In the genomic region with DNA sequence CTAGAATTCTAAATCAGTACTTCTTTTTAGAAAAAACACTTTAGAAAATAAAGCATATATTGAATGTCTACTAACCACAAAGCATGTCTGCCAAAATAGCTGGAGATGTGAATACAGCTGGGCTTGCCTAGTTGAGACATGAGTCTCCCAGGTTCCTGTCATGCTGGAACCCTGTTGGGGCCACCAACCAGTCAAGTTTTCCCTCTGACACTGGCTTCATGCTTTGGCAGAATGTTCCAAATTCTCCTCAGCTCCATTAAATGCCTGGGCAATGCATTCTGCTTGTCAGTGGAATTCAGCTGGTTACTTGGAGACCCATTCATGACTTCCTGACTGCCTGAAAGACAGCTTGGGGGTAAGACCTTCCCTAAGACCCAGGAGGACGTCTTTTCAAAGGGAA, we compare ENCODE assay signal across 1 cellular context.
TF ChIP-seq lines count a peak whose summit lies in the region.

No MANE protein-coding gene starts in this region.

TF ChIP-seq in A549, 52 proteins besides CTCF, POLR2A, EP300 and RAD21 (continued from another document):
- no peak for TF ChIP-seq RNF2 (IDR thresholded peaks at IDR 0.05; ENCODE audit: borderline replicate concordance, low read depth)
- no peak for TF ChIP-seq BCL3 (IDR thresholded peaks at IDR 0.05)
- TF ChIP-seq MAZ (IDR thresholded peaks at IDR 0.05; ENCODE audit: borderline replicate concordance, low read depth, low read length), result no peak
